In the genomic region with DNA sequence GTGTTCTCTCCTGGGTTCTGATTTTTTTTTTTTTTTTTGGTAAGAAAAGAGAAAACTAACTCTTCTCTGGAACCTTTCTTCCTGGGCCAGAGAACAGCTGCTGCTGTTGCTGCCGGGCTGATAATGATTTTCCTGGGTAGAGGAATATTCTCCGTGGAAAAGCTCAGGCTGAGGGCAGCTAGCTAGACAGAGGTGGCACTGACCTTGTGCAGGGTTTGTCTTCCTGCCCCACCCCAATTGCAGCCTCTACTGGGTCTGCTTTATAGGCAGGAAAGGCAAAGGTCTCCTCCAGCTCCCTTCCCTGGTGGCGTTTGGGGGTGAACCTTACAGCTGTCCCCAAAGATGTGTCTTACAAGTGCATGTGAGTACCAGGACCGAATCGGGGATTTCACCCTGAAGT, we compare ENCODE assay signal across 18 cellular contexts.
A peak's percentile ranks its signal among the peaks of the same experiment; 100 is the strongest.
DNase-seq lines count a peak whose midpoint lies in the region; ATAC-seq and TF ChIP-seq lines count a peak whose summit lies in the region.
"Had no signal": no experiment of that assay in that cellular context is flagged by ENCODE, and none has a peak within 500 bp of the region (broad histone marks: within the 10 kb centered on the region; RNA-seq: fewer than 3 reads in every experiment).

No MANE protein-coding gene starts in this region.

- no peak overlapping the region for H3K4ac ChIP-seq in neuronal stem cell (ENCODE audit: low read length)

- no peak overlapping the region for H2BK5ac ChIP-seq in neuronal stem cell (ENCODE audit: low read length)

- TF ChIP-seq CTCF in brain (conservative IDR thresholded peaks at IDR 0.05) (no peak), progenitor cell of endocrine pancreas (IDR thresholded peaks at IDR 0.05; ENCODE audit: unreplicated experiment) (no peak), transverse colon (IDR thresholded peaks at IDR 0.05) (no peak)

- H3K9ac ChIP-seq in neuronal stem cell (ENCODE audit: low read depth, low read length, poor library complexity), result no peak overlapping the region

- H3K27ac ChIP-seq in transverse colon, result peak overlapping the region; percentile 87 to 91 (median 88)
- no peak overlapping the region for H3K27ac ChIP-seq in neuronal stem cell (replicated peaks; ENCODE audit: low read length)

- no peak overlapping the region for H3K23ac ChIP-seq in neuronal stem cell (ENCODE audit: low read depth, low read length, poor library complexity)

- H4K8ac ChIP-seq in neuronal stem cell (ENCODE audit: low read depth, low read length), result no peak overlapping the region

- no peak overlapping the region for H2BK120ac ChIP-seq in neuronal stem cell (ENCODE audit: low read depth, low read length)

- no peak overlapping the region for H2AK5ac ChIP-seq in neuronal stem cell (ENCODE audit: low read depth, low read length)

- WGBS in transverse colon (ENCODE audit: low coverage in 1 of 2), 2 donors, result 0 to 42% methylated on average over 2 to 5 of the region's 5 CpGs
- no CpG with 5 or more reads among the region's 5 CpGs for WGBS in neuronal stem cell (ENCODE audit: extremely low coverage in 2 of 2, insufficient read length in 2 of 2, insufficient replicate concordance in 1 of 2), 2 donors

- TF ChIP-seq EP300 in transverse colon (IDR thresholded peaks at IDR 0.05; ENCODE audit: low read depth), result no peak

- H3K27me3 ChIP-seq in transverse colon (no peaks in the 10 kb centered on the region), neuronal stem cell (ENCODE audit: control insufficient read depth in 3 of 3, insufficient read depth in 3 of 3, low read depth in 1 of 3, low read length in 3 of 3) (peaks cover 0 to 36% (median 0%) of the 10 kb centered on the region in 3 experiments)

- H3K27ac Mint-ChIP-seq in brain, result peak overlapping the region in 3 of 5 experiments; percentile 77 to 94 (median 89)
- H3K27ac Mint-ChIP-seq in progenitor cell of endocrine pancreas, result peak overlapping the region; percentile 74
- H3K27ac Mint-ChIP-seq: activated B cell treated with CpG ODN at 0.5 μM for 24 hours; activated T-helper 1 cell treated with anti-CD3 and anti-CD28 coated beads, Interleukin-12 subunit alpha, Interleukin-12 subunit beta, Interleukin-2, Interleukin-4 antibody, amounts not matched to agents 30 ng/mL and 10 ng/mL and 1 ng/mL, durations not matched to agents 14 hours and 24 hours and 36 hours; B cell; naive thymus-derived CD8-positive, alpha-beta T cell; stimulated activated naive CD8-positive, alpha-beta T cell treated with anti-CD3 and anti-CD28 coated beads, Interleukin-15, amount 100 ng/mL, for 72 hours had no signal

- H2AFZ ChIP-seq in neuronal stem cell (ENCODE audit: low read length), result no peak overlapping the region

- in situ Hi-C loops in transverse colon (cut with MboI; ENCODE audit: low pct_ligation_motif_present in 1 of 4, low pct_unique_long_range_greater_than_20kb in 1 of 4, low sequenced_read_pairs in 3 of 4), result no loop called here

- H3K4me1 ChIP-seq in transverse colon, result peaks cover 47 to 59% (median 51%) of the 10 kb centered on the region in 4 donors
- H3K4me1 ChIP-seq in neuronal stem cell (ENCODE audit: control insufficient read depth in 2 of 2, insufficient read depth in 1 of 2, low read depth in 1 of 2, low read length in 2 of 2), result peaks cover 0 to 13% of the 10 kb centered on the region in 2 donors

- H3K9me3 ChIP-seq in transverse colon, result no peaks in the 10 kb centered on the region
- H3K9me3 ChIP-seq in neuronal stem cell (replicated peaks in 1 of 2; ENCODE audit: control insufficient read depth in 2 of 2, insufficient read depth in 1 of 2, low read depth in 1 of 2, low read length in 2 of 2), result no peaks in the 10 kb centered on the region

- H2BK15ac ChIP-seq in neuronal stem cell (ENCODE audit: low read length), result no peak overlapping the region

- H3K4me2 ChIP-seq in neuronal stem cell (ENCODE audit: insufficient read depth, low read length, poor library complexity, severe bottlenecking), result no peak overlapping the region

- H3K36me3 Mint-ChIP-seq in brain, result no peaks in the 10 kb centered on the region
- H3K36me3 Mint-ChIP-seq in progenitor cell of endocrine pancreas (ENCODE audit: insufficient read depth), result no peaks in the 10 kb centered on the region
- H3K36me3 Mint-ChIP-seq: naive thymus-derived CD8-positive, alpha-beta T cell had no signal

- no peak overlapping the region for H3K4me3 ChIP-seq in transverse colon
- H3K4me3 ChIP-seq in neuronal stem cell (ENCODE audit: low read length in 2 of 2), result no peak overlapping the region

- DNase-seq in left colon (peak in 1 of 2 donors; percentile 34), progenitor cell of endocrine pancreas (ENCODE audit: low spot score, unreplicated experiment) (no peak), transverse colon (peak; percentile 26), neuronal stem cell (ENCODE audit: low spot score) (no peak), iPS-NIHi11 (ENCODE audit: low spot score) (no peak)
- DNase-seq: activated B cell treated with CpG ODN at 0.5 μM for 24 hours; activated CD8-positive, alpha-beta memory T cell treated with anti-CD3 and anti-CD28 coated beads for 24 hours; central memory CD4-positive, alpha-beta T cell; GF-D8; naive thymus-derived CD8-positive, alpha-beta T cell; NCI-H2029; stimulated activated naive CD8-positive, alpha-beta T cell treated with anti-CD3 and anti-CD28 coated beads, Interleukin-15, amount 100 ng/mL, for 72 hours; T-helper 2 cell had no signal

- no peaks in the 10 kb centered on the region for H3K27me3 Mint-ChIP-seq in brain
- no peaks in the 10 kb centered on the region for H3K27me3 Mint-ChIP-seq in progenitor cell of endocrine pancreas
- H3K27me3 Mint-ChIP-seq: activated B cell treated with CpG ODN at 0.5 μM for 24 hours, B cell had no signal

- no peak overlapping the region for H2BK12ac ChIP-seq in neuronal stem cell (ENCODE audit: low read length)

- peak; percentile 1 for TF ChIP-seq POLR2A in transverse colon (IDR thresholded peaks at IDR 0.05)

- H3K36me3 ChIP-seq in transverse colon, result peaks cover 0 to 6% (median 0%) of the 10 kb centered on the region in 4 donors
- no peaks in the 10 kb centered on the region for H3K36me3 ChIP-seq in neuronal stem cell (replicated peaks in 1 of 2; ENCODE audit: control insufficient read depth in 2 of 2, insufficient read depth in 2 of 2, low read length in 2 of 2)

- intact Hi-C loops in left colon (cut with DNase I, micrococcal nuclease) (no loop called here), transverse colon (cut with DNase I; ENCODE audit: low total_unique reads) (loop anchor here (10.0 kb wide), 1 partner anchor 77 kb away; a partner anchor contains a TSS)

- no peak overlapping the region for H3K18ac ChIP-seq in neuronal stem cell (ENCODE audit: low read length)

- ATAC-seq in left colon, result peak; percentile 81
- no peak for ATAC-seq in HG02981 (IDR thresholded peaks at IDR 0.05; ENCODE audit: unreplicated experiment)
- ATAC-seq in HG03045 (IDR thresholded peaks at IDR 0.05; ENCODE audit: unreplicated experiment), result no peak
- ATAC-seq: naive thymus-derived CD8-positive, alpha-beta T cell; stimulated activated naive CD8-positive, alpha-beta T cell treated with anti-CD3 and anti-CD28 coated beads, Interleukin-15, amount 100 ng/mL, for 72 hours had no signal

- H3K4me1 Mint-ChIP-seq in brain (peaks cover 29% of the 10 kb centered on the region), progenitor cell of endocrine pancreas (ENCODE audit: low read depth) (peaks cover 37% of the 10 kb centered on the region)

- peaks cover 0 to 2% (median 0%) of the 10 kb centered on the region in 5 experiments for H3K9me3 Mint-ChIP-seq in brain
- no peaks in the 10 kb centered on the region for H3K9me3 Mint-ChIP-seq in progenitor cell of endocrine pancreas (ENCODE audit: low read depth)
- H3K9me3 Mint-ChIP-seq: activated B cell treated with CpG ODN at 0.5 μM for 24 hours; activated T-helper 1 cell treated with anti-CD3 and anti-CD28 coated beads, Interleukin-12 subunit alpha, Interleukin-12 subunit beta, Interleukin-2, Interleukin-4 antibody, amounts not matched to agents 30 ng/mL and 10 ng/mL and 1 ng/mL, durations not matched to agents 14 hours and 24 hours and 36 hours; naive thymus-derived CD8-positive, alpha-beta T cell; stimulated activated naive CD8-positive, alpha-beta T cell treated with anti-CD3 and anti-CD28 coated beads, Interleukin-15, amount 100 ng/mL, for 72 hours had no signal

- H4K91ac ChIP-seq in neuronal stem cell (ENCODE audit: low read depth, low read length, poor library complexity), result no peak overlapping the region

- H3K79me1 ChIP-seq in neuronal stem cell (ENCODE audit: low read depth, low read length), result no peaks in the 10 kb centered on the region

- peak overlapping the region in 1 of 5 experiments; percentile 66 for H3K4me3 Mint-ChIP-seq in brain
- no peak overlapping the region for H3K4me3 Mint-ChIP-seq in progenitor cell of endocrine pancreas (ENCODE audit: low read depth)
- H3K4me3 Mint-ChIP-seq: activated B cell treated with CpG ODN at 0.5 μM for 24 hours; activated T-helper 1 cell treated with anti-CD3 and anti-CD28 coated beads, Interleukin-12 subunit alpha, Interleukin-12 subunit beta, Interleukin-2, Interleukin-4 antibody, amounts not matched to agents 30 ng/mL and 10 ng/mL and 1 ng/mL, durations not matched to agents 14 hours and 24 hours and 36 hours; B cell; naive thymus-derived CD8-positive, alpha-beta T cell; stimulated activated naive CD8-positive, alpha-beta T cell treated with anti-CD3 and anti-CD28 coated beads, Interleukin-15, amount 100 ng/mL, for 72 hours had no signal

- H3K14ac ChIP-seq in neuronal stem cell (ENCODE audit: low read length), result no peak overlapping the region
